Comparison of ENCODE assay signal across 17 cellular contexts in the genomic region with DNA sequence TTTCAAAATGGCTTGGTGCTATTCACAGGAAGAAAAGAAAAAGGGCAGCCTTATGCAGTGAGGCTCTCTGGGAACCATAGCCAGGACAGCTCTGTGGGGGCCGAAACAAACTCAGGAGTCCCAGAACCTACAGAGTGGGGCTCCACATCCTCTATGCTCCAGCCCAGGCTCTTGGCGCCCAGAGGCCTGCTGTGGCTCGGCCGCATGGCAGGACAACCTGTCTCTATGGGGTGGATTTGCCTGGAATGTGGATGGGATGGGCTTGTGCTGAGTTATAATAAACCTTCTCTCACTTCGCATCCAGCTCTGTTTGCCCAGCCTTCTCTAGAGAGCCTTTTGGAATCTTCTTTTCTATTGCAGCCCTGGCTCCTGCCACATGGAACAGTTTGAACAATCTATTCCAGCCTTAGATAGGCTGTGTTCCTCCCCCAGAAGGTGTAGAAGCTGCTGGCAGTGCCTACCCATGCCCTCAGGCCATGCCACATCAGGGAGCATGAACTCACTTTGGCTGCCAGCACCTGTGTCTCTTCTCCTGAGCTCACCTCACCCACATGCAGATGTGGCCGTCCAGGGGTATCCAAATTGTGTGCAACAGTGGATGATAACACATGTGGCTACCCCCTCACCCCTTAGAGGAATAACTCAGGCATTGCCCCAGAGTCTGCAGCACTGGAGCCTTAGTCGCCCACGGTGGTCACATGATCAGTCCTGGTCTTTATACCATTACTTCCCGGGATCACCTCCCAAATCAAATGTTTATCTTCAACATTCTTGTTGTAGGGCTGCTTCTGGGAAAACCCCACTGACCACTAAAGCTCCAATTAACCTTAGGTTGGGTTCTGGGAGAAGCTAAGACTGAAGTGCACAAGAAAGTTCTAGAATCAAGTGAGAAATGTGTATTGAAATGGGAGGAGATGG.
DNase-seq lines count a peak whose midpoint lies in the region; ATAC-seq and TF ChIP-seq lines count a peak whose summit lies in the region.
"Had no signal": no experiment of that assay in that cellular context is flagged by ENCODE, and none has a peak within 500 bp of the region (broad histone marks: within the 10 kb centered on the region; RNA-seq: fewer than 3 reads in every experiment).

No MANE protein-coding gene starts in this region.

- H3K36me3 Mint-ChIP-seq in activated T-cell treated with anti-CD3 and anti-CD28 coated beads, Interleukin-2, amount 50 U/mL, for 24 hours (ENCODE audit: low read depth) = no peaks in the 10 kb centered on the region

- H3K27me3 ChIP-seq in prostate gland (replicated peaks; ENCODE audit: insufficient read depth) = no peaks in the 10 kb centered on the region
- H3K27me3 ChIP-seq: neutrophil had no signal

- H3K27me3 Mint-ChIP-seq in activated T-cell treated with anti-CD3 and anti-CD28 coated beads, Interleukin-2, amount 50 U/mL, for 24 hours = no peaks in the 10 kb centered on the region

- H3K4me1 Mint-ChIP-seq in activated T-cell treated with anti-CD3 and anti-CD28 coated beads, Interleukin-2, amount 50 U/mL, for 24 hours (ENCODE audit: low read depth) = no peaks in the 10 kb centered on the region

- no peak overlapping the region for H3K4me3 Mint-ChIP-seq in activated T-cell treated with anti-CD3 and anti-CD28 coated beads, Interleukin-2, amount 50 U/mL, for 24 hours
- H3K4me3 Mint-ChIP-seq: B cell had no signal

- H3K9me3 Mint-ChIP-seq in activated T-cell treated with anti-CD3 and anti-CD28 coated beads, Interleukin-2, amount 50 U/mL, for 24 hours = no peaks in the 10 kb centered on the region

- WGBS in prostate gland = 41% methylated on average over 9 of the region's 9 CpGs

- H3K4me3 ChIP-seq in prostate gland = no peak overlapping the region
- H3K4me3 ChIP-seq: SJCRH30 had no signal

- peak; percentile 69 for DNase-seq in EH (ENCODE audit: low read depth)
- peak; percentile 27 for DNase-seq in amniotic epithelial cell (ENCODE audit: low read depth)
- DNase-seq in left ventricle myocardium superior = no peak
- peak; percentile 51 for DNase-seq in prostate gland (ENCODE audit: low spot score)
- DNase-seq in activated T-cell treated with anti-CD3 and anti-CD28 coated beads, Interleukin-2, amount 50 U/mL, for 24 hours = no peak
- DNase-seq in activated naive CD4-positive, alpha-beta T cell treated with Interleukin-2 at 50 U/mL for 16 hours = no peak
- DNase-seq in superior temporal gyrus (ENCODE audit: extremely low spot score) = no peak
- DNase-seq: cortex of kidney, DMS79 treated with DMSO at 0.1 percent for 48 hours, NCI-H1436 treated with DMSO at 0.1 percent for 48 hours, NCI-H82, SJCRH30, WERI-Rb-1 had no signal

- no peak overlapping the region for H3K27ac Mint-ChIP-seq in activated T-cell treated with anti-CD3 and anti-CD28 coated beads, Interleukin-2, amount 50 U/mL, for 24 hours
- H3K27ac Mint-ChIP-seq: B cell had no signal

- TF ChIP-seq POLR2A in prostate gland (IDR thresholded peaks at IDR 0.05) = no peak

- no peaks in the 10 kb centered on the region for H3K9me3 ChIP-seq in prostate gland
- H3K9me3 ChIP-seq: neutrophil, SJCRH30 had no signal

- H3K27ac ChIP-seq in prostate gland = peak overlapping the region in 1 of 2 donors; percentile 46
- H3K27ac ChIP-seq: neutrophil, SJCRH30, WERI-Rb-1 had no signal

- intact Hi-C loops in left ventricle myocardium superior (cut with micrococcal nuclease) (no loop called here), prostate gland (cut with DNase I) (loop anchor here (5.0 to 10.0 kb wide), 3 partner anchors 87 to 125 kb away; a partner anchor contains a TSS)

- H3K36me3 ChIP-seq in prostate gland = no peaks in the 10 kb centered on the region
- H3K36me3 ChIP-seq: neutrophil, SJCRH30, WERI-Rb-1 had no signal

- TF ChIP-seq CTCF in prostate gland (IDR thresholded peaks at IDR 0.05) = no peak

- ATAC-seq in left ventricle myocardium superior = peak; percentile 18
- no peak for ATAC-seq in GM21576 (IDR thresholded peaks at IDR 0.05; ENCODE audit: unreplicated experiment)
- ATAC-seq: HCT116 had no signal

- H3K4me1 ChIP-seq in prostate gland (replicated peaks) = peaks cover 6% of the 10 kb centered on the region
- H3K4me1 ChIP-seq: SJCRH30 had no signal

Comparison
In these comparisons a context has a peak if more than half of its experiments do, and no peak if none do; other contexts are left out.
1. DNase-seq: peak in EH (single experiment), amniotic epithelial cell (single experiment) and prostate gland (single experiment); none in left ventricle myocardium superior (single experiment), activated T-cell treated with anti-CD3 and anti-CD28 coated beads, Interleukin-2, amount 50 U/mL, for 24 hours (single experiment), activated naive CD4-positive, alpha-beta T cell treated with Interleukin-2 at 50 U/mL for 16 hours (single experiment) and superior temporal gyrus (single experiment).